ENCODE assay signal across 27 cellular contexts in the genomic region with DNA sequence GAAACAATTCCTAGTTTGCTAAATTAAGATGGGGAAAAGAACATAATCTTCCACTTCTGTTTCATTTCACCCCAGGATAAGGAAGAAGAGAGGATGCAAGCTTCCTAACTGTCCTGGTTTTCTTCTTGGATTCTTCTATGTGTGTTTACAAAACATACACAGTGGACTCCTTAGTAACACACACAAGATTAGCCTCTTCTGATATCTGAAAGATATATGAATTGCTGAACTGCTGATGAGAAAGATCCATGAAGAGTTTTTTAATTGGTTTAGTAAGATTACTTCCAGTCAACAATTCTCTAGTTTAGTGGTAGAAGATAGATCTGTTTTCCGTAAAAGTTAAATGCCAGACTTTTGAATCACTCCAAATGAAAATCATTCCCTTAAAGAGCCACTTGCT.
"Had no signal": no experiment of that assay in that cellular context is flagged by ENCODE, and none has a peak within 500 bp of the region (broad histone marks: within the 10 kb centered on the region; RNA-seq: fewer than 3 reads in every experiment).

No MANE protein-coding gene starts in this region.

- H3K27ac ChIP-seq: esophagus squamous epithelium, neutrophil, parathyroid adenoma, right atrium auricular region, testis, tibial artery had no signal

- H3K4me1 Mint-ChIP-seq: endodermal cell; memory B cell; neural crest cell; stimulated activated memory B cell treated with anti-CD40 and anti-IgM and Interleukin-4, amounts not matched to agents 10 μg/mL and 1 μg/mL and 100 μg/mL, for 72 hours had no signal

- DNase-seq: central memory CD4-positive, alpha-beta T cell; effector CD8-positive, alpha-beta T cell; endodermal cell; esophagus squamous epithelium; hypothalamus; naive thymus-derived CD8-positive, alpha-beta T cell; stimulated activated CD4-positive, alpha-beta T cell treated with anti-CD3 and anti-CD28 coated beads, Interleukin-2, amount 100 ng/mL, for 24 hours; stimulated activated CD4-positive, alpha-beta T cell treated with anti-CD3 and anti-CD28 coated beads, Interleukin-4, amount 100 ng/mL, for 4 hours; stimulated activated naive CD8-positive, alpha-beta T cell treated with anti-CD3 and anti-CD28 coated beads, Interleukin-15, Interleukin-2, amounts not matched to agents 100 U/mL and 50 U/mL, for 24 hours; substantia nigra; tibial artery had no signal

- H3K4me1 ChIP-seq: esophagus squamous epithelium, parathyroid adenoma, right atrium auricular region, testis, tibial artery had no signal

- H3K9me3 ChIP-seq: esophagus squamous epithelium, neutrophil, right atrium auricular region, testis, tibial artery had no signal

- H3K27me3 ChIP-seq: right atrium auricular region, testis had no signal

- FAIRE-seq: colon, endothelial cell of umbilical vein, frontal cortex, keratinocyte had no signal

- H3K36me3 Mint-ChIP-seq: memory B cell; naive thymus-derived CD8-positive, alpha-beta T cell; stimulated activated memory B cell treated with anti-CD40 and anti-IgM and Interleukin-4, amounts not matched to agents 10 μg/mL and 1 μg/mL and 100 μg/mL, for 72 hours; type B pancreatic cell had no signal

- H3K4me3 ChIP-seq: esophagus squamous epithelium, lung, right atrium auricular region, testis, tibial artery had no signal

- H3K27ac Mint-ChIP-seq: dendritic cell treated with granulocyte-macrophage colony-stimulating factor and Interleukin-4, amounts not matched to agents 40 ng/mL and 50 ng/mL, for 4 days; endodermal cell; memory B cell; progenitor cell of endocrine pancreas; stimulated activated memory B cell treated with anti-CD40 and anti-IgM and Interleukin-4, amounts not matched to agents 10 μg/mL and 1 μg/mL and 100 μg/mL, for 72 hours; type B pancreatic cell had no signal

- H3K4me3 Mint-ChIP-seq: dendritic cell treated with granulocyte-macrophage colony-stimulating factor and Interleukin-4, amounts not matched to agents 40 ng/mL and 50 ng/mL, for 4 days; endodermal cell; memory B cell; naive thymus-derived CD8-positive, alpha-beta T cell; neural crest cell; stimulated activated memory B cell treated with anti-CD40 and anti-IgM and Interleukin-4, amounts not matched to agents 10 μg/mL and 1 μg/mL and 100 μg/mL, for 72 hours; type B pancreatic cell had no signal

- H3K9me3 Mint-ChIP-seq: dendritic cell treated with granulocyte-macrophage colony-stimulating factor and Interleukin-4, amounts not matched to agents 40 ng/mL and 50 ng/mL, for 4 days; endodermal cell; memory B cell; naive thymus-derived CD8-positive, alpha-beta T cell; neural crest cell; stimulated activated memory B cell treated with anti-CD40 and anti-IgM and Interleukin-4, amounts not matched to agents 10 μg/mL and 1 μg/mL and 100 μg/mL, for 72 hours; type B pancreatic cell had no signal

- ATAC-seq: naive thymus-derived CD8-positive, alpha-beta T cell; sciatic nerve; stimulated activated memory B cell treated with anti-CD40 and anti-IgM and Interleukin-4, amounts not matched to agents 10 μg/mL and 1 μg/mL and 100 μg/mL, for 72 hours; stimulated activated naive CD8-positive, alpha-beta T cell treated with anti-CD3 and anti-CD28 coated beads, Interleukin-15, Interleukin-2, amounts not matched to agents 100 U/mL and 50 U/mL, for 24 hours had no signal

- H3K36me3 ChIP-seq: esophagus squamous epithelium, neutrophil, right atrium auricular region, tibial artery had no signal
